1 cellular context compared by ENCODE assay signal in genomic region chr1:162497723-162498441, GRCh38.
A peak's percentile ranks its signal among the peaks of the same experiment; 100 is the strongest.
TF ChIP-seq lines count a peak whose summit lies in the region.

Gene UHMK1 (plus strand): TSS chr1:162497818. CDS start chr1:162498001, 183 bp downstream.

TF ChIP-seq in HepG2, 621 proteins besides CTCF, POLR2A, EP300 and RAD21 (continued from another document and continues in another):
- TF ChIP-seq ZFYVE20 (CRISPR knock-in tag; IDR thresholded peaks at IDR 0.05; ENCODE audit: borderline replicate concordance, low read depth), result no peak
- TF ChIP-seq KDM4B (CRISPR knock-in tag; IDR thresholded peaks at IDR 0.05), result no peak
- no peak for TF ChIP-seq HOXA5 (CRISPR knock-in tag; IDR thresholded peaks at IDR 0.05)
- no peak for TF ChIP-seq ZFAT (CRISPR knock-in tag; conservative IDR thresholded peaks at IDR 0.05)
- TF ChIP-seq SRSF4 (IDR thresholded peaks at IDR 0.05; ENCODE audit: low read depth, low read length, poor library complexity, severe bottlenecking), result no peak
- peak; percentile 86; the same call in 1 of the 2 replicates for TF ChIP-seq ZNF558 (CRISPR knock-in tag; IDR thresholded peaks at IDR 0.05; ENCODE audit: borderline replicate concordance)
- TF ChIP-seq ZNF580 (CRISPR knock-in tag; IDR thresholded peaks at IDR 0.05; ENCODE audit: borderline replicate concordance, low read depth), result 0 out of 2 replicates have a peak, but pooled peaks have one; percentile 20
- peak; percentile 87 for TF ChIP-seq PHF20 (CRISPR knock-in tag; IDR thresholded peaks at IDR 0.05)
- TF ChIP-seq ZBTB25 (CRISPR knock-in tag; IDR thresholded peaks at IDR 0.05), result no peak
- TF ChIP-seq ZFP36L1 (CRISPR knock-in tag; IDR thresholded peaks at IDR 0.05), result no peak
- TF ChIP-seq SOX5 (CRISPR knock-in tag; IDR thresholded peaks at IDR 0.05; ENCODE audit: borderline replicate concordance), result no peak
- no peak for TF ChIP-seq REL (CRISPR knock-in tag; conservative IDR thresholded peaks at IDR 0.05)
- peak; percentile 39 for TF ChIP-seq ZBTB40 (IDR thresholded peaks at IDR 0.05)
- TF ChIP-seq ZBTB40 (CRISPR knock-in tag; IDR thresholded peaks at IDR 0.05), result no peak; the same call in 1 of the 2 replicates
- peak; percentile 32; the same call in 1 of the 2 replicates for TF ChIP-seq MAX (IDR thresholded peaks at IDR 0.05)
- no peak for TF ChIP-seq MYNN (CRISPR knock-in tag; IDR thresholded peaks at IDR 0.05; ENCODE audit: low read depth)
- TF ChIP-seq SMAD3 (CRISPR knock-in tag; IDR thresholded peaks at IDR 0.05), result no peak
- no peak for TF ChIP-seq RFX5 (IDR thresholded peaks at IDR 0.05; ENCODE audit: low read depth, low read length)
- no peak for TF ChIP-seq ISX (CRISPR knock-in tag; conservative IDR thresholded peaks at IDR 0.05)
- TF ChIP-seq GABPA (IDR thresholded peaks at IDR 0.05; ENCODE audit: low read depth, low read length), result peak; percentile 79
- TF ChIP-seq GABPA (CRISPR knock-in tag; IDR thresholded peaks at IDR 0.05; ENCODE audit: low read depth), result peak; percentile 92
- TF ChIP-seq HNRNPUL1 (IDR thresholded peaks at IDR 0.05; ENCODE audit: low read depth, low read length), result no peak
- peak; percentile 71 for TF ChIP-seq ZNF547 (CRISPR knock-in tag; IDR thresholded peaks at IDR 0.05)
- TF ChIP-seq ZBTB37 (CRISPR knock-in tag; IDR thresholded peaks at IDR 0.05), result no peak
- TF ChIP-seq ZNF746 (CRISPR knock-in tag; IDR thresholded peaks at IDR 0.05), result no peak
- peak; percentile 40; the same call in 1 of the 2 replicates for TF ChIP-seq MXD3 (CRISPR knock-in tag; IDR thresholded peaks at IDR 0.05)
- TF ChIP-seq PREB (CRISPR knock-in tag; IDR thresholded peaks at IDR 0.05), result no peak
- no peak for TF ChIP-seq CHD2 (IDR thresholded peaks at IDR 0.05; ENCODE audit: low read depth, low read length)
- peak; percentile 88 for TF ChIP-seq AGO2 (optimal IDR thresholded peaks at IDR 0.05; ENCODE audit: low read depth, low read length)
- no peak for TF ChIP-seq CEBPG (CRISPR knock-in tag; IDR thresholded peaks at IDR 0.05)
- TF ChIP-seq ZNF432 (CRISPR knock-in tag; IDR thresholded peaks at IDR 0.05; ENCODE audit: borderline replicate concordance), result 0 out of 2 replicates have a peak, but pooled peaks have one; percentile 55
- TF ChIP-seq HOXA3 (CRISPR knock-in tag; IDR thresholded peaks at IDR 0.05), result peak; percentile 56
- TF ChIP-seq ATM (IDR thresholded peaks at IDR 0.05; ENCODE audit: borderline replicate concordance), result no peak
- TF ChIP-seq ZNF724P (CRISPR knock-in tag; IDR thresholded peaks at IDR 0.05; ENCODE audit: borderline replicate concordance), result no peak
- no peak for TF ChIP-seq JARID2 (CRISPR knock-in tag; IDR thresholded peaks at IDR 0.05; ENCODE audit: insufficient replicate concordance)
- TF ChIP-seq KLF15 (CRISPR knock-in tag; IDR thresholded peaks at IDR 0.05; ENCODE audit: borderline replicate concordance), result no peak; the same call in 1 of the 2 replicates
- TF ChIP-seq ZNF275 (CRISPR knock-in tag; IDR thresholded peaks at IDR 0.05; ENCODE audit: borderline replicate concordance), result no peak
- no peak for TF ChIP-seq FIP1L1 (IDR thresholded peaks at IDR 0.05; ENCODE audit: borderline replicate concordance, insufficient read depth, low read depth, low read length)
- TF ChIP-seq HNF1A (IDR thresholded peaks at IDR 0.05; ENCODE audit: low read depth), result no peak
- TF ChIP-seq HNF1A (CRISPR knock-in tag; IDR thresholded peaks at IDR 0.05; ENCODE audit: borderline replicate concordance), result no peak; the same call in 1 of the 2 replicates
- TF ChIP-seq POLR2AphosphoS5 (IDR thresholded peaks at IDR 0.05; ENCODE audit: low read depth, low read length), result peak; percentile 85
- no peak for TF ChIP-seq SMYD3 (CRISPR knock-in tag; IDR thresholded peaks at IDR 0.05)
